ENCODE assay signal across 8 cellular contexts in the genomic region with DNA sequence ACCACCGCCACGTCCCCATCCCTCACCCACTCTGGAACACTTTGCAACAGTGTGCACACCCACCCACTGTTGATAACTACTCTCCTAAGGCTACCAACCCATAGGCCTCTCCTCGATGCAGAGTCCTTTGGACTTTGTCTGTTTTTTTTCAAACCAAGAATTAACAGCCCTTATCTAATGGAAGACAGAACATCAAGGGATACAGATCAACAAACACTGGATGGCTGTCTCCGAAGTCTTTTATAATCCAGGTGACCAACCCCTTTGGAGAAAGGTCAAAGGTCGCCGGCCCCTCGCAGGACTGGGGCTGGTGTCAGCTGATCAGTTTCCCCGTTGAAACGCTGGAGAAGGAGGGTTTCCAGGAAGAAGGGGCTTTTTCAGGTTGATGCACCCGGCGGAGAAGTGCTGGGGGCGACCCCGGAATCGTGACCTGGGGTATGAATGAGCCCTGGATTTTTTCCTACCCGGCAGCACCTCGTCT. TPM values are rescaled to one million over a fixed set of nuclear protein-coding genes. Genes with fewer than 3 reads are reported as not detected.
DNase-seq lines count a peak whose midpoint lies in the region; TF ChIP-seq lines count a peak whose summit lies in the region.

No MANE protein-coding gene starts in this region.

- H3K27ac Mint-ChIP-seq in activated naive CD8-positive, alpha-beta T cell treated with anti-CD3 and anti-CD28 coated beads for 36 hours: peak overlapping the region; percentile 89

- no peaks in the 10 kb centered on the region for H3K27me3 Mint-ChIP-seq in activated naive CD8-positive, alpha-beta T cell treated with anti-CD3 and anti-CD28 coated beads for 36 hours

- H3K27me3 ChIP-seq in MG63: no peaks in the 10 kb centered on the region

- no peaks in the 10 kb centered on the region for H3K9me3 ChIP-seq in MG63

- peak overlapping the region; percentile 82 for H3K4me3 Mint-ChIP-seq in activated naive CD8-positive, alpha-beta T cell treated with anti-CD3 and anti-CD28 coated beads for 36 hours

- H3K36me3 ChIP-seq in MG63: peaks cover 12% of the 10 kb centered on the region

- TF ChIP-seq CTCF in HFF-Myc (IDR thresholded peaks at IDR 0.05; ENCODE audit: low read depth, low read length, missing control alignments) (no peak), retinal pigment epithelial cell (conservative IDR thresholded peaks at IDR 0.05; ENCODE audit: low read depth, low read length) (no peak)

- peak; percentile 48 for DNase-seq in activated CD4-positive, alpha-beta T cell treated with anti-CD3 and anti-CD28 coated beads for 48 hours
- DNase-seq in activated CD4-positive, alpha-beta T cell treated with anti-CD3 and anti-CD28 coated beads for 1 hour: no peak
- DNase-seq in HFF-Myc (ENCODE audit: extremely low read depth, low read depth) (no peak), MG63 (peak; percentile 19), hepatic stellate cell (ENCODE audit: low spot score) (peak; percentile 10), retinal pigment epithelial cell (ENCODE audit: low read depth) (no peak), foreskin melanocyte (no peak)
- no peak for DNase-seq in activated naive CD8-positive, alpha-beta T cell treated with anti-CD3 and anti-CD28 coated beads for 36 hours

- H3K4me3 ChIP-seq in HFF-Myc (replicated peaks; ENCODE audit: low read depth, low read length) (peak overlapping the region; percentile 66), MG63 (peak overlapping the region; percentile 83), retinal pigment epithelial cell (ENCODE audit: low read length) (peak overlapping the region; percentile 74)

- no peaks in the 10 kb centered on the region for H3K9me3 Mint-ChIP-seq in activated naive CD8-positive, alpha-beta T cell treated with anti-CD3 and anti-CD28 coated beads for 36 hours

- peaks cover 42% of the 10 kb centered on the region for H3K4me1 Mint-ChIP-seq in activated naive CD8-positive, alpha-beta T cell treated with anti-CD3 and anti-CD28 coated beads for 36 hours

- peaks cover 16% of the 10 kb centered on the region for H3K36me3 Mint-ChIP-seq in activated naive CD8-positive, alpha-beta T cell treated with anti-CD3 and anti-CD28 coated beads for 36 hours

RNA-seq across cellular contexts. Expression of gene B4GALT4, which starts 0.5 kb away (rescaled TPM):
- 13.2 and 17.7 TPM in 2 replicates for total RNA-seq in MG63 (2014; rRNA removed; shearing (Covaris generic); ENCODE audit: low replicate concordance)
- total RNA-seq in activated naive CD8-positive, alpha-beta T cell treated with anti-CD3 and anti-CD28 coated beads for 36 hours: 10 to 100 TPM; 14.2 to 14.4 TPM

RNA-seq across cellular contexts. Expression of gene ARHGAP31, which starts 54.0 kb away (rescaled TPM):
- total RNA-seq in MG63 (2014; rRNA removed; shearing (Covaris generic); ENCODE audit: low replicate concordance): 4.2 and 5.0 TPM in 2 replicates
- 1 to 10 TPM; 8.9 to 9.7 TPM for total RNA-seq in activated naive CD8-positive, alpha-beta T cell treated with anti-CD3 and anti-CD28 coated beads for 36 hours

Comparison
In these comparisons a context has a peak if more than half of its experiments do, and no peak if none do; other contexts are left out.
1. DNase-seq: peak in activated CD4-positive, alpha-beta T cell treated with anti-CD3 and anti-CD28 coated beads for 48 hours (single experiment), MG63 (single experiment) and hepatic stellate cell (single experiment); none in activated CD4-positive, alpha-beta T cell treated with anti-CD3 and anti-CD28 coated beads for 1 hour (single experiment), HFF-Myc (single experiment), activated naive CD8-positive, alpha-beta T cell treated with anti-CD3 and anti-CD28 coated beads for 36 hours (single experiment), retinal pigment epithelial cell (single experiment) and foreskin melanocyte (single experiment).
2. Peak in every context shown above with its lines, with median percentiles within 50 percentile points of each other: H3K4me3 ChIP-seq.